8 cellular contexts compared by ENCODE assay signal in genomic region chr2:110770696-110771425, GRCh38. TPM values are rescaled to one million over a fixed set of nuclear protein-coding genes. Genes with fewer than 3 reads are reported as not detected.
A peak's percentile ranks its signal among the peaks of the same experiment; 100 is the strongest.
DNase-seq lines count a peak whose midpoint lies in the region; ATAC-seq and TF ChIP-seq lines count a peak whose summit lies in the region.

No MANE protein-coding gene starts in this region.

- no peak overlapping the region for H3K9ac ChIP-seq in adipocyte (ENCODE audit: low read length)
- H3K9ac ChIP-seq in colonic mucosa (ENCODE audit: low read depth in 2 of 2, low read length in 2 of 2) = no peak overlapping the region

- no peaks in the 10 kb centered on the region for H3K36me3 Mint-ChIP-seq in progenitor cell of endocrine pancreas (ENCODE audit: insufficient read depth)

- ATAC-seq in HG03354 (IDR thresholded peaks at IDR 0.05; ENCODE audit: poor library complexity, severe bottlenecking, unreplicated experiment) = no peak

- no peaks in the 10 kb centered on the region for H3K9me3 Mint-ChIP-seq in progenitor cell of endocrine pancreas (ENCODE audit: low read depth)

- no peak overlapping the region for H3K27ac ChIP-seq in colonic mucosa

- TF ChIP-seq CTCF in progenitor cell of endocrine pancreas (IDR thresholded peaks at IDR 0.05; ENCODE audit: unreplicated experiment) = no peak
- TF ChIP-seq CTCF in colonic mucosa (IDR thresholded peaks at IDR 0.05) = no peak

- H3K9me3 ChIP-seq in adipocyte (ENCODE audit: control insufficient read depth, low read length) = peaks cover 6% of the 10 kb centered on the region
- no peaks in the 10 kb centered on the region for H3K9me3 ChIP-seq in colonic mucosa

- H3K4me1 Mint-ChIP-seq in progenitor cell of endocrine pancreas (ENCODE audit: low read depth) = peaks cover 15% of the 10 kb centered on the region

- H3K27ac Mint-ChIP-seq in progenitor cell of endocrine pancreas = no peak overlapping the region

- peak; percentile 75 for DNase-seq in AG20443 (ENCODE audit: low spot score)
- peak; percentile 30 to 94 (median 78) for DNase-seq in NCI-H1417 (lab: John Stamatoyannopoulos, UW)
- DNase-seq in adipocyte (ENCODE audit: low read depth) = peak; percentile 58
- peak; percentile 86 for DNase-seq in left kidney (ENCODE audit: low read depth, low spot score)
- no peak for DNase-seq in activated CD4-positive, CD25-positive, alpha-beta regulatory T cell treated with anti-CD3 and anti-CD28 coated beads, Interleukin-2, amount 50 U/mL, for 72 hours
- no peak for DNase-seq in progenitor cell of endocrine pancreas (ENCODE audit: low spot score, unreplicated experiment)
- DNase-seq in colonic mucosa = no peak

- H3K4me3 Mint-ChIP-seq in progenitor cell of endocrine pancreas (ENCODE audit: low read depth) = no peak overlapping the region

- H3K27me3 ChIP-seq in adipocyte (replicated peaks; ENCODE audit: control insufficient read depth, insufficient read depth, low read length) (peaks cover 46% of the 10 kb centered on the region), colonic mucosa (no peaks in the 10 kb centered on the region)

- H3K4me3 ChIP-seq in adipocyte (ENCODE audit: low read length) = peak overlapping the region; percentile 63
- H3K4me3 ChIP-seq in colonic mucosa = no peak overlapping the region

- H3K27me3 Mint-ChIP-seq in progenitor cell of endocrine pancreas = peaks cover 58% of the 10 kb centered on the region

- no peaks in the 10 kb centered on the region for H3K36me3 ChIP-seq in adipocyte (ENCODE audit: control insufficient read depth, insufficient read depth, low read length, severe bottlenecking)
- H3K36me3 ChIP-seq in colonic mucosa = no peaks in the 10 kb centered on the region

- intact Hi-C loops in colonic mucosa (cut with DNase I) = no loop called here

- peaks cover 34% of the 10 kb centered on the region for H3K4me1 ChIP-seq in adipocyte (ENCODE audit: control insufficient read depth, insufficient read depth, low read length)
- no peaks in the 10 kb centered on the region for H3K4me1 ChIP-seq in colonic mucosa

RNA-seq across cellular contexts. Expression of gene ACOXL, which starts 38.5 kb away (rescaled TPM):
- total RNA-seq in progenitor cell of endocrine pancreas (0.19 and 0.27 TPM in 2 replicates), colonic mucosa (under 1 TPM; 0.32 to 0.82 TPM)

Comparison
In these comparisons a context has a peak if more than half of its experiments do, and no peak if none do; other contexts are left out.
1. DNase-seq: peak in AG20443 (single experiment), NCI-H1417 (3 of 3), adipocyte (single experiment) and left kidney (single experiment); none in activated CD4-positive, CD25-positive, alpha-beta regulatory T cell treated with anti-CD3 and anti-CD28 coated beads, Interleukin-2, amount 50 U/mL, for 72 hours (single experiment), progenitor cell of endocrine pancreas (single experiment) and colonic mucosa (single experiment).